1 cellular context compared by ENCODE assay signal in the genomic region with DNA sequence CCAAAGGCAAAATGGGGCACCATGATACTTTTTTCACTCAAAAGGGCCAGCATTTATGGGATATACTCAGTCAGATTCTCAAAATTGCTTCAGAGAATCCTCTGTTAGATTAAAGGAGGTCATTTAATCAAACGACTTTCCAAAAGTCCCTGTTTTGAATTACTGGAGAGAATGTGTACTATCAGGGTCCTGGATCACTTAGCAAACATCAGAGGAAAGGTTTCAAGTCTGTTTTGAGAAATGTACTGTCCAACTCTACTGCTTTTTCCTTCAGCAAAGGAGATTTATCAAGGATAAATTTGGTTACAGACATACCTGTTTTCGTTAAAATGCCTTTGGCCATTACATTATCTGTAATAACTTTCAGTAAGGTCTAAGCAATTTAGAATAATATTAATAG.
TF ChIP-seq lines count a peak whose summit lies in the region.

No MANE protein-coding gene starts in this region.

TF ChIP-seq in SK-N-SH, 30 proteins besides CTCF, POLR2A, EP300 and RAD21 (continued from another document):
- TF ChIP-seq, protein P1, sequence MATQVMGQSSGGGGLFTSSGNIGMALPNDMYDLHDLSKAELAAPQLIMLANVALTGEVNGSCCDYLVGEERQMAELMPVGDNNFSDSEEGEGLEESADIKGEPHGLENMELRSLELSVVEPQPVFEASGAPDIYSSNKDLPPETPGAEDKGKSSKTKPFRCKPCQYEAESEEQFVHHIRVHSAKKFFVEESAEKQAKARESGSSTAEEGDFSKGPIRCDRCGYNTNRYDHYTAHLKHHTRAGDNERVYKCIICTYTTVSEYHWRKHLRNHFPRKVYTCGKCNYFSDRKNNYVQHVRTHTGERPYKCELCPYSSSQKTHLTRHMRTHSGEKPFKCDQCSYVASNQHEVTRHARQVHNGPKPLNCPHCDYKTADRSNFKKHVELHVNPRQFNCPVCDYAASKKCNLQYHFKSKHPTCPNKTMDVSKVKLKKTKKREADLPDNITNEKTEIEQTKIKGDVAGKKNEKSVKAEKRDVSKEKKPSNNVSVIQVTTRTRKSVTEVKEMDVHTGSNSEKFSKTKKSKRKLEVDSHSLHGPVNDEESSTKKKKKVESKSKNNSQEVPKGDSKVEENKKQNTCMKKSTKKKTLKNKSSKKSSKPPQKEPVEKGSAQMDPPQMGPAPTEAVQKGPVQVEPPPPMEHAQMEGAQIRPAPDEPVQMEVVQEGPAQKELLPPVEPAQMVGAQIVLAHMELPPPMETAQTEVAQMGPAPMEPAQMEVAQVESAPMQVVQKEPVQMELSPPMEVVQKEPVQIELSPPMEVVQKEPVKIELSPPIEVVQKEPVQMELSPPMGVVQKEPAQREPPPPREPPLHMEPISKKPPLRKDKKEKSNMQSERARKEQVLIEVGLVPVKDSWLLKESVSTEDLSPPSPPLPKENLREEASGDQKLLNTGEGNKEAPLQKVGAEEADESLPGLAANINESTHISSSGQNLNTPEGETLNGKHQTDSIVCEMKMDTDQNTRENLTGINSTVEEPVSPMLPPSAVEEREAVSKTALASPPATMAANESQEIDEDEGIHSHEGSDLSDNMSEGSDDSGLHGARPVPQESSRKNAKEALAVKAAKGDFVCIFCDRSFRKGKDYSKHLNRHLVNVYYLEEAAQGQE (IDR thresholded peaks at IDR 0.05; ENCODE audit: low read depth, low read length): no peak
- TF ChIP-seq TCF12 (IDR thresholded peaks at IDR 0.05) (no peak), GATA2 (CRISPR knock-in tag; IDR thresholded peaks at IDR 0.05) (peak; percentile 58), POLR2AphosphoS5 (IDR thresholded peaks at IDR 0.05; ENCODE audit: low read depth, low read length) (no peak), TEAD4 (IDR thresholded peaks at IDR 0.05; ENCODE audit: borderline replicate concordance, insufficient read depth) (no peak)
